Comparison of ENCODE assay signal across 1 cellular context in genomic region chr17:42772945-42773289, GRCh38.
TF ChIP-seq lines count a peak whose summit lies in the region.

No MANE protein-coding gene starts in this region.

TF ChIP-seq in GM12878, 131 proteins besides CTCF, POLR2A, EP300 and RAD21:
- TF ChIP-seq NFIC (IDR thresholded peaks at IDR 0.05; ENCODE audit: low read depth, low read length) (no peak), PAX5 (IDR thresholded peaks at IDR 0.05; ENCODE audit: borderline replicate concordance, low read depth, low read length) (no peak), NR2C1 (IDR thresholded peaks at IDR 0.05) (no peak)
- TF ChIP-seq, protein P1, sequence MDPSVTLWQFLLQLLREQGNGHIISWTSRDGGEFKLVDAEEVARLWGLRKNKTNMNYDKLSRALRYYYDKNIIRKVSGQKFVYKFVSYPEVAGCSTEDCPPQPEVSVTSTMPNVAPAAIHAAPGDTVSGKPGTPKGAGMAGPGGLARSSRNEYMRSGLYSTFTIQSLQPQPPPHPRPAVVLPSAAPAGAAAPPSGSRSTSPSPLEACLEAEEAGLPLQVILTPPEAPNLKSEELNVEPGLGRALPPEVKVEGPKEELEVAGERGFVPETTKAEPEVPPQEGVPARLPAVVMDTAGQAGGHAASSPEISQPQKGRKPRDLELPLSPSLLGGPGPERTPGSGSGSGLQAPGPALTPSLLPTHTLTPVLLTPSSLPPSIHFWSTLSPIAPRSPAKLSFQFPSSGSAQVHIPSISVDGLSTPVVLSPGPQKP (IDR thresholded peaks at IDR 0.05; ENCODE audit: low read depth, low read length) = no peak; the same call in 1 of the 2 replicates
- TF ChIP-seq, protein P2, sequence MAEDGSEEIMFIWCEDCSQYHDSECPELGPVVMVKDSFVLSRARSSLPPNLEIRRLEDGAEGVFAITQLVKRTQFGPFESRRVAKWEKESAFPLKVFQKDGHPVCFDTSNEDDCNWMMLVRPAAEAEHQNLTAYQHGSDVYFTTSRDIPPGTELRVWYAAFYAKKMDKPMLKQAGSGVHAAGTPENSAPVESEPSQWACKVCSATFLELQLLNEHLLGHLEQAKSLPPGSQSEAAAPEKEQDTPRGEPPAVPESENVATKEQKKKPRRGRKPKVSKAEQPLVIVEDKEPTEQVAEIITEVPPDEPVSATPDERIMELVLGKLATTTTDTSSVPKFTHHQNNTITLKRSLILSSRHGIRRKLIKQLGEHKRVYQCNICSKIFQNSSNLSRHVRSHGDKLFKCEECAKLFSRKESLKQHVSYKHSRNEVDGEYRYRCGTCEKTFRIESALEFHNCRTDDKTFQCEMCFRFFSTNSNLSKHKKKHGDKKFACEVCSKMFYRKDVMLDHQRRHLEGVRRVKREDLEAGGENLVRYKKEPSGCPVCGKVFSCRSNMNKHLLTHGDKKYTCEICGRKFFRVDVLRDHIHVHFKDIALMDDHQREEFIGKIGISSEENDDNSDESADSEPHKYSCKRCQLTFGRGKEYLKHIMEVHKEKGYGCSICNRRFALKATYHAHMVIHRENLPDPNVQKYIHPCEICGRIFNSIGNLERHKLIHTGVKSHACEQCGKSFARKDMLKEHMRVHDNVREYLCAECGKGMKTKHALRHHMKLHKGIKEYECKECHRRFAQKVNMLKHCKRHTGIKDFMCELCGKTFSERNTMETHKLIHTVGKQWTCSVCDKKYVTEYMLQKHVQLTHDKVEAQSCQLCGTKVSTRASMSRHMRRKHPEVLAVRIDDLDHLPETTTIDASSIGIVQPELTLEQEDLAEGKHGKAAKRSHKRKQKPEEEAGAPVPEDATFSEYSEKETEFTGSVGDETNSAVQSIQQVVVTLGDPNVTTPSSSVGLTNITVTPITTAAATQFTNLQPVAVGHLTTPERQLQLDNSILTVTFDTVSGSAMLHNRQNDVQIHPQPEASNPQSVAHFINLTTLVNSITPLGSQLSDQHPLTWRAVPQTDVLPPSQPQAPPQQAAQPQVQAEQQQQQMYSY (CRISPR knock-in tag; IDR thresholded peaks at IDR 0.05) = no peak
